17 cellular contexts compared by ENCODE assay signal in genomic region chr17:67461228-67461780, GRCh38.
DNase-seq lines count a peak whose midpoint lies in the region; ATAC-seq and TF ChIP-seq lines count a peak whose summit lies in the region.
"Had no signal": no experiment of that assay in that cellular context is flagged by ENCODE, and none has a peak within 500 bp of the region (broad histone marks: within the 10 kb centered on the region; RNA-seq: fewer than 3 reads in every experiment).

No MANE protein-coding gene starts in this region.

- peaks cover 21 to 67% (median 29%) of the 10 kb centered on the region in 4 donors for H3K4me1 Mint-ChIP-seq in CD4-positive, CD25-positive, alpha-beta regulatory T cell
- peaks cover 79% of the 10 kb centered on the region for H3K4me1 Mint-ChIP-seq in CD8-positive, alpha-beta T cell (ENCODE audit: low read depth)
- H3K4me1 Mint-ChIP-seq in activated T-cell treated with anti-CD3 and anti-CD28 coated beads, Interleukin-2, amount 50 U/mL, for 4 hours (ENCODE audit: low read depth): peaks cover 77% of the 10 kb centered on the region
- peaks cover 2% of the 10 kb centered on the region for H3K4me1 Mint-ChIP-seq in endodermal cell

- peaks cover 22% of the 10 kb centered on the region for H3K36me3 Mint-ChIP-seq in CD4-positive, CD25-positive, alpha-beta regulatory T cell
- H3K36me3 Mint-ChIP-seq in CD8-positive, alpha-beta T cell: peaks cover 32% of the 10 kb centered on the region
- H3K36me3 Mint-ChIP-seq in activated T-cell treated with anti-CD3 and anti-CD28 coated beads, Interleukin-2, amount 50 U/mL, for 4 hours (ENCODE audit: insufficient read depth): peaks cover 22% of the 10 kb centered on the region
- peaks cover 11% of the 10 kb centered on the region for H3K36me3 Mint-ChIP-seq in endodermal cell (ENCODE audit: low read depth)

- H3K27ac ChIP-seq in CD4-positive, CD25-positive, alpha-beta regulatory T cell (ENCODE audit: insufficient read depth, low read length, poor library complexity, severe bottlenecking): no peak overlapping the region
- peak overlapping the region; percentile 22 for H3K27ac ChIP-seq in CD8-positive, alpha-beta T cell (ENCODE audit: low read depth, low read length)
- H3K27ac ChIP-seq in endodermal cell (ENCODE audit: low read depth, low read length): no peak overlapping the region
- H3K27ac ChIP-seq: esophagus muscularis mucosa, thoracic aorta had no signal

- 94 to 96% methylated on average over 4 to 6 of the region's 6 CpGs for WGBS in endodermal cell (ENCODE audit: insufficient coverage in 1 of 2, insufficient read length in 1 of 2), 2 experiments

- H3K4me1 ChIP-seq in CD4-positive, CD25-positive, alpha-beta regulatory T cell (ENCODE audit: control insufficient read depth, insufficient read depth, low read length, poor library complexity, severe bottlenecking): no peaks in the 10 kb centered on the region
- H3K4me1 ChIP-seq in CD8-positive, alpha-beta T cell (ENCODE audit: insufficient read depth, low read length): peaks cover 57% of the 10 kb centered on the region
- no peaks in the 10 kb centered on the region for H3K4me1 ChIP-seq in endodermal cell (ENCODE audit: control insufficient read depth, insufficient read depth, low read length)

- no peak overlapping the region for H3K9ac ChIP-seq in endodermal cell (ENCODE audit: extremely low read depth, low read length, poor library complexity, severe bottlenecking)

- peaks cover 0 to 8% (median 3%) of the 10 kb centered on the region in 7 donors for H3K9me3 Mint-ChIP-seq in CD4-positive, CD25-positive, alpha-beta regulatory T cell
- H3K9me3 Mint-ChIP-seq in CD8-positive, alpha-beta T cell: peaks cover 11% of the 10 kb centered on the region
- H3K9me3 Mint-ChIP-seq in activated T-cell treated with anti-CD3 and anti-CD28 coated beads, Interleukin-2, amount 50 U/mL, for 4 hours: peaks cover 11% of the 10 kb centered on the region
- peaks cover 19% of the 10 kb centered on the region for H3K9me3 Mint-ChIP-seq in endodermal cell

- no peaks in the 10 kb centered on the region for H3K27me3 ChIP-seq in CD4-positive, CD25-positive, alpha-beta regulatory T cell (ENCODE audit: control insufficient read depth, insufficient read depth, low read length)
- H3K27me3 ChIP-seq in CD8-positive, alpha-beta T cell (ENCODE audit: insufficient read depth, low read length): no peaks in the 10 kb centered on the region
- no peaks in the 10 kb centered on the region for H3K27me3 ChIP-seq in endodermal cell (ENCODE audit: control insufficient read depth, insufficient read depth, low read length, poor library complexity, severe bottlenecking)
- H3K27me3 ChIP-seq: esophagus muscularis mucosa had no signal

- DNase-seq in CD4-positive, CD25-positive, alpha-beta regulatory T cell: no peak
- peak in 1 of 7 experiments; percentile 21 for DNase-seq in CD8-positive, alpha-beta T cell
- DNase-seq in activated T-cell treated with anti-CD3 and anti-CD28 coated beads, Interleukin-2, amount 50 U/mL, for 4 hours: peak; percentile 26
- peak; percentile 22 for DNase-seq in endodermal cell
- no peak for DNase-seq in effector CD4-positive, alpha-beta T cell
- DNase-seq in midbrain (lab: John Stamatoyannopoulos, UW): no peak
- DNase-seq: EL, left cardiac atrium, mesenchymal stem cell, MG63, NCI-H1436 treated with DMSO at 0.1 percent for 48 hours, NCI-H2171 treated with DMSO at 0.1 percent for 48 hours, SW 1271 had no signal

- intact Hi-C loops in CD8-positive, alpha-beta T cell (cut with DNase I, micrococcal nuclease): loop anchor here in 1 of 2 experiments (2.0 kb wide), 1 partner anchor 13 kb away; no protein-coding TSS in a partner anchor

- CTCF ChIA-PET in CD8-positive, alpha-beta T cell (lab: Charles Lee): interaction anchor here (1.2 to 3.9 kb wide), 4 partner anchors 13 to 74 kb away, joined by 3 to 25 read pairs (median 5); no protein-coding TSS in a partner anchor

- no peak for TF ChIP-seq CTCF in CD8-positive, alpha-beta T cell (IDR thresholded peaks at IDR 0.05)
- no peak for TF ChIP-seq CTCF in endodermal cell (conservative IDR thresholded peaks at IDR 0.05)

- H3K27me3 Mint-ChIP-seq in CD4-positive, CD25-positive, alpha-beta regulatory T cell: peaks cover 4% of the 10 kb centered on the region
- no peaks in the 10 kb centered on the region for H3K27me3 Mint-ChIP-seq in CD8-positive, alpha-beta T cell (ENCODE audit: low read depth)
- no peaks in the 10 kb centered on the region for H3K27me3 Mint-ChIP-seq in activated T-cell treated with anti-CD3 and anti-CD28 coated beads, Interleukin-2, amount 50 U/mL, for 4 hours (ENCODE audit: low read depth)
- H3K27me3 Mint-ChIP-seq in endodermal cell (ENCODE audit: insufficient read depth): no peaks in the 10 kb centered on the region

- H3K9me3 ChIP-seq in CD4-positive, CD25-positive, alpha-beta regulatory T cell (ENCODE audit: control insufficient read depth in 2 of 2, low read length in 2 of 2): peaks cover 8 to 11% of the 10 kb centered on the region in 2 experiments
- no peaks in the 10 kb centered on the region for H3K9me3 ChIP-seq in CD8-positive, alpha-beta T cell (ENCODE audit: low read length)
- H3K9me3 ChIP-seq in endodermal cell (ENCODE audit: control insufficient read depth, low read length): peaks cover 14% of the 10 kb centered on the region

- H3K4me3 ChIP-seq in CD4-positive, CD25-positive, alpha-beta regulatory T cell (ENCODE audit: low read depth, low read length): no peak overlapping the region
- no peak overlapping the region for H3K4me3 ChIP-seq in CD8-positive, alpha-beta T cell (ENCODE audit: low read depth, low read length)
- H3K4me3 ChIP-seq in endodermal cell (ENCODE audit: low read length): no peak overlapping the region
- H3K4me3 ChIP-seq: esophagus muscularis mucosa, MG63, thoracic aorta had no signal

- H3K36me3 ChIP-seq in CD4-positive, CD25-positive, alpha-beta regulatory T cell (ENCODE audit: control insufficient read depth, insufficient read depth, low read length): no peaks in the 10 kb centered on the region
- H3K36me3 ChIP-seq in CD8-positive, alpha-beta T cell (ENCODE audit: insufficient read depth, low read length): no peaks in the 10 kb centered on the region
- H3K36me3 ChIP-seq in endodermal cell (ENCODE audit: control insufficient read depth, insufficient read depth, low read length): no peaks in the 10 kb centered on the region
- H3K36me3 ChIP-seq: esophagus muscularis mucosa, MG63, thoracic aorta had no signal

- H3K27ac Mint-ChIP-seq in CD4-positive, CD25-positive, alpha-beta regulatory T cell: peak overlapping the region; percentile 71 to 93 (median 74)
- H3K27ac Mint-ChIP-seq in CD8-positive, alpha-beta T cell: peak overlapping the region; percentile 95
- no peak overlapping the region for H3K27ac Mint-ChIP-seq in endodermal cell

- no peak for ATAC-seq in CD4-positive, CD25-positive, alpha-beta regulatory T cell (ENCODE audit: low read depth in 2 of 2)
- no peak for ATAC-seq in CD8-positive, alpha-beta T cell
- peak; percentile 73 to 80 for ATAC-seq in activated T-cell treated with anti-CD3 and anti-CD28 coated beads, Interleukin-2, amount 50 U/mL, for 4 hours
- ATAC-seq in HG03039 (IDR thresholded peaks at IDR 0.05; ENCODE audit: unreplicated experiment): no peak
- ATAC-seq: left cardiac atrium had no signal

- POLR2A ChIA-PET in CD8-positive, alpha-beta T cell (lab: Charles Lee): interaction anchor here (1.2 to 2.6 kb wide), 3 partner anchors 8 to 73 kb away, joined by 3 to 20 read pairs (median 4); no protein-coding TSS in a partner anchor

- peak overlapping the region in 1 of 4 donors; percentile 53 for H3K4me3 Mint-ChIP-seq in CD4-positive, CD25-positive, alpha-beta regulatory T cell
- H3K4me3 Mint-ChIP-seq in CD8-positive, alpha-beta T cell: peak overlapping the region; percentile 73
- no peak overlapping the region for H3K4me3 Mint-ChIP-seq in activated T-cell treated with anti-CD3 and anti-CD28 coated beads, Interleukin-2, amount 50 U/mL, for 4 hours
- H3K4me3 Mint-ChIP-seq in endodermal cell: no peak overlapping the region
- H3K4me3 Mint-ChIP-seq: neural crest cell had no signal

Comparison
In these comparisons a context has a peak if more than half of its experiments do, and no peak if none do; other contexts are left out.
1. ATAC-seq: peak in activated T-cell treated with anti-CD3 and anti-CD28 coated beads, Interleukin-2, amount 50 U/mL, for 4 hours (2 of 2); none in CD4-positive, CD25-positive, alpha-beta regulatory T cell (0 of 2), CD8-positive, alpha-beta T cell (single experiment) and HG03039 (single experiment).
2. DNase-seq: peak in activated T-cell treated with anti-CD3 and anti-CD28 coated beads, Interleukin-2, amount 50 U/mL, for 4 hours (single experiment) and endodermal cell (single experiment); none in CD4-positive, CD25-positive, alpha-beta regulatory T cell (0 of 3), effector CD4-positive, alpha-beta T cell (single experiment) and midbrain (single experiment).